Comparison of ENCODE assay signal across 30 cellular contexts in genomic region chr19:31377736-31378135, GRCh38. TPM values are rescaled to one million over a fixed set of nuclear protein-coding genes. Genes with fewer than 3 reads are reported as not detected.
DNase-seq lines count a peak whose midpoint lies in the region; ATAC-seq and TF ChIP-seq lines count a peak whose summit lies in the region.
"Had no signal": no experiment of that assay in that cellular context is flagged by ENCODE, and none has a peak within 500 bp of the region (broad histone marks: within the 10 kb centered on the region; RNA-seq: fewer than 3 reads in every experiment).

No MANE protein-coding gene starts in this region.

- H3K79me2 ChIP-seq in osteoblast (ENCODE audit: insufficient read depth, low read length) = no peaks in the 10 kb centered on the region

- peak overlapping the region; percentile 51 for H3K27ac ChIP-seq in osteoblast (ENCODE audit: low read depth, low read length)
- no peak overlapping the region for H3K27ac ChIP-seq in brain microvascular endothelial cell
- H3K27ac ChIP-seq: esophagus muscularis mucosa, testis had no signal

- no peaks in the 10 kb centered on the region for H4K20me1 ChIP-seq in osteoblast (ENCODE audit: insufficient read depth, low read length)

- no peaks in the 10 kb centered on the region for H3K36me3 Mint-ChIP-seq in activated CD8-positive, alpha-beta T cell treated with anti-CD3 and anti-CD28 coated beads for 36 hours (ENCODE audit: low read depth)
- H3K36me3 Mint-ChIP-seq: activated naive CD4-positive, alpha-beta T cell treated with anti-CD3 and anti-CD28 coated beads, Interleukin-2, amount 50 U/mL, for 72 hours had no signal

- intact Hi-C loops in activated CD8-positive, alpha-beta T cell treated with anti-CD3 and anti-CD28 coated beads for 36 hours (cut with micrococcal nuclease) = no loop called here

- peak overlapping the region; percentile 49 for H3K4me2 ChIP-seq in osteoblast (ENCODE audit: insufficient read depth, low read length)

- no peak overlapping the region for H2AFZ ChIP-seq in osteoblast (ENCODE audit: low read length)

- DNase-seq in A172 (ENCODE audit: low spot score) = peak; percentile 13
- DNase-seq in LHCN-M2 (ENCODE audit: low read depth) = peak; percentile 68
- DNase-seq in fibroblast of mammary gland (ENCODE audit: low read depth) = peak; percentile 48
- DNase-seq in osteoblast (ENCODE audit: insufficient read length, low spot score, missing footprints) = no peak
- DNase-seq in GM13976 (ENCODE audit: low spot score) = no peak
- DNase-seq in activated CD8-positive, alpha-beta T cell treated with anti-CD3 and anti-CD28 coated beads for 36 hours = no peak
- DNase-seq in brain microvascular endothelial cell = no peak
- DNase-seq: ACHN; activated CD4-positive, alpha-beta memory T cell treated with anti-CD3 and anti-CD28 coated beads, Interleukin-2, amount 10 ng/mL, durations not matched to agents 7 days and 5 days; activated CD4-positive, CD25-positive, alpha-beta regulatory T cell treated with anti-CD3 and anti-CD28 coated beads, Interleukin-2, amount 50 U/mL, for 72 hours; anterior cingulate cortex; central memory CD4-positive, alpha-beta T cell; endodermal cell; NCI-H1105 treated with DMSO at 0.1 percent for 48 hours; NCI-H2029 treated with DMSO at 0.1 percent for 48 hours; NCI-H226; NCI-H69; sigmoid colon; stimulated activated naive CD4-positive, alpha-beta T cell had no signal

- H3K4me1 ChIP-seq in osteoblast (ENCODE audit: insufficient read depth, low read length) = peaks cover 17% of the 10 kb centered on the region
- H3K4me1 ChIP-seq: esophagus muscularis mucosa, vagina had no signal

- no peaks in the 10 kb centered on the region for H3K9me3 Mint-ChIP-seq in activated CD8-positive, alpha-beta T cell treated with anti-CD3 and anti-CD28 coated beads for 36 hours
- H3K9me3 Mint-ChIP-seq: activated CD4-positive, alpha-beta memory T cell treated with anti-CD3 and anti-CD28 coated beads, Interleukin-2, amount 10 ng/mL, durations not matched to agents 7 days and 5 days; activated naive CD4-positive, alpha-beta T cell treated with anti-CD3 and anti-CD28 coated beads, Interleukin-2, amount 50 U/mL, for 72 hours; dendritic cell treated with granulocyte-macrophage colony-stimulating factor and Interleukin-4, amounts not matched to agents 40 ng/mL and 50 ng/mL, for 4 days; endodermal cell; T-helper 1 cell treated with Interleukin-12 subunit alpha and Interleukin-12 subunit beta and Interleukin-4 antibody, amounts not matched to agents 30 μg/mL and 1 μg/mL, for 36 hours had no signal

- H3K36me3 ChIP-seq in osteoblast (ENCODE audit: insufficient read depth, low read length) (peaks cover 2% of the 10 kb centered on the region), brain microvascular endothelial cell (replicated peaks) (no peaks in the 10 kb centered on the region)
- H3K36me3 ChIP-seq: esophagus muscularis mucosa, sigmoid colon, vagina had no signal

- H3K4me3 ChIP-seq in fibroblast of mammary gland (ENCODE audit: control insufficient read depth, low read depth, low read length) (no peak overlapping the region), osteoblast (ENCODE audit: insufficient read depth, low read length) (no peak overlapping the region), brain microvascular endothelial cell (ENCODE audit: low read depth, low read length) (no peak overlapping the region)
- H3K4me3 ChIP-seq: esophagus muscularis mucosa, K562, lung, sigmoid colon, testis, vagina had no signal

- H3K27me3 Mint-ChIP-seq in activated CD8-positive, alpha-beta T cell treated with anti-CD3 and anti-CD28 coated beads for 36 hours = peaks cover 16% of the 10 kb centered on the region

- H3K27ac Mint-ChIP-seq in activated CD8-positive, alpha-beta T cell treated with anti-CD3 and anti-CD28 coated beads for 36 hours = no peak overlapping the region
- H3K27ac Mint-ChIP-seq: activated CD4-positive, alpha-beta memory T cell treated with anti-CD3 and anti-CD28 coated beads, Interleukin-2, amount 10 ng/mL, durations not matched to agents 7 days and 5 days; activated naive CD4-positive, alpha-beta T cell treated with anti-CD3 and anti-CD28 coated beads, Interleukin-2, amount 50 U/mL, for 72 hours; dendritic cell treated with granulocyte-macrophage colony-stimulating factor and Interleukin-4, amounts not matched to agents 40 ng/mL and 50 ng/mL, for 4 days; endodermal cell; T-helper 1 cell treated with Interleukin-12 subunit alpha and Interleukin-12 subunit beta and Interleukin-4 antibody, amounts not matched to agents 30 μg/mL and 1 μg/mL, for 36 hours had no signal

- H3K4me3 Mint-ChIP-seq in activated CD8-positive, alpha-beta T cell treated with anti-CD3 and anti-CD28 coated beads for 36 hours = no peak overlapping the region
- H3K4me3 Mint-ChIP-seq: activated CD4-positive, alpha-beta memory T cell treated with anti-CD3 and anti-CD28 coated beads, Interleukin-2, amount 10 ng/mL, durations not matched to agents 7 days and 5 days; dendritic cell treated with granulocyte-macrophage colony-stimulating factor and Interleukin-4, amounts not matched to agents 40 ng/mL and 50 ng/mL, for 4 days; endodermal cell; T-helper 1 cell treated with Interleukin-12 subunit alpha and Interleukin-12 subunit beta and Interleukin-4 antibody, amounts not matched to agents 30 μg/mL and 1 μg/mL, for 36 hours had no signal

- H3K9me3 ChIP-seq in osteoblast (ENCODE audit: low read depth, low read length) = no peaks in the 10 kb centered on the region
- H3K9me3 ChIP-seq: sigmoid colon, testis, vagina had no signal

- POLR2A ChIA-PET in activated CD8-positive, alpha-beta T cell treated with anti-CD3 and anti-CD28 coated beads for 36 hours (lab: Charles Lee) = no interaction called here

- ATAC-seq in activated CD8-positive, alpha-beta T cell treated with anti-CD3 and anti-CD28 coated beads for 36 hours = no peak
- no peak for ATAC-seq in HG03175 (IDR thresholded peaks at IDR 0.05; ENCODE audit: unreplicated experiment)
- ATAC-seq: activated naive CD4-positive, alpha-beta T cell treated with anti-CD3 and anti-CD28 coated beads, Interleukin-2, amount 50 U/mL, for 72 hours; K562 had no signal

- peaks cover 6% of the 10 kb centered on the region for H3K4me1 Mint-ChIP-seq in activated CD8-positive, alpha-beta T cell treated with anti-CD3 and anti-CD28 coated beads for 36 hours (ENCODE audit: low read depth)
- H3K4me1 Mint-ChIP-seq: activated CD4-positive, alpha-beta memory T cell treated with anti-CD3 and anti-CD28 coated beads, Interleukin-2, amount 10 ng/mL, durations not matched to agents 7 days and 5 days; endodermal cell had no signal

- CTCF ChIA-PET in activated CD8-positive, alpha-beta T cell treated with anti-CD3 and anti-CD28 coated beads for 36 hours (lab: Charles Lee) = no interaction called here

- in situ Hi-C loops in GM13976 (cut with MboI; ENCODE audit: low sequenced_read_pairs, unreplicated experiment) (no loop called here), brain microvascular endothelial cell (cut with HindIII; ENCODE audit: low pct_ligation_motif_present, low sequenced_read_pairs) (no loop called here)

- TF ChIP-seq CTCF in fibroblast of mammary gland (conservative IDR thresholded peaks at IDR 0.05; ENCODE audit: control insufficient read depth, insufficient read depth, low read depth, low read length) = no peak
- no peak for TF ChIP-seq CTCF in osteoblast (IDR thresholded peaks at IDR 0.05; ENCODE audit: extremely low read depth, low read depth, low read length)
- no peak for TF ChIP-seq CTCF in GM13976 (IDR thresholded peaks at IDR 0.05; ENCODE audit: borderline replicate concordance, control extremely low read depth, extremely low read depth, insufficient read depth, missing control alignments)
- no peak for TF ChIP-seq CTCF in activated CD8-positive, alpha-beta T cell treated with anti-CD3 and anti-CD28 coated beads for 36 hours (IDR thresholded peaks at IDR 0.05)
- no peak for TF ChIP-seq CTCF in brain microvascular endothelial cell (IDR thresholded peaks at IDR 0.05; ENCODE audit: low read depth, low read length, missing control alignments)

- H3K27me3 ChIP-seq in osteoblast (ENCODE audit: insufficient read depth, low read length) (no peaks in the 10 kb centered on the region), brain microvascular endothelial cell (replicated peaks) (no peaks in the 10 kb centered on the region)
- H3K27me3 ChIP-seq: esophagus muscularis mucosa, sigmoid colon, testis, vagina had no signal

RNA-seq across cellular contexts. Expression of gene TSHZ3, which starts 28.5 kb away (rescaled TPM):
- total RNA-seq in A172 (2014; rRNA removed; shearing (Covaris generic)) = 4.7 and 5.6 TPM in 2 replicates
- 14.3 and 17.8 TPM in 2 replicates for total RNA-seq in LHCN-M2 (2014; rRNA removed)
- 9.0 TPM for polyA plus RNA-seq in LHCN-M2 (2012)
- total RNA-seq in osteoblast = 7.6 and 9.4 TPM in 2 replicates
- total RNA-seq in activated CD8-positive, alpha-beta T cell treated with anti-CD3 and anti-CD28 coated beads for 36 hours = under 1 TPM; 0.16 to 0.38 TPM
- total RNA-seq: HT-29, MCF 10A had no signal

Comparison
In these comparisons a context has a peak if more than half of its experiments do, and no peak if none do; other contexts are left out.
1. DNase-seq: peak in A172 (single experiment), LHCN-M2 (single experiment) and fibroblast of mammary gland (single experiment); none in osteoblast (single experiment), GM13976 (single experiment), activated CD8-positive, alpha-beta T cell treated with anti-CD3 and anti-CD28 coated beads for 36 hours (single experiment) and brain microvascular endothelial cell (single experiment).